Comparison of ENCODE assay signal across 15 cellular contexts in genomic region chr4:125022855-125023501, GRCh38.
A peak's percentile ranks its signal among the peaks of the same experiment; 100 is the strongest.
DNase-seq lines count a peak whose midpoint lies in the region; ATAC-seq, FAIRE-seq and TF ChIP-seq lines count a peak whose summit lies in the region.
"Had no signal": no experiment of that assay in that cellular context is flagged by ENCODE, and none has a peak within 500 bp of the region (broad histone marks: within the 10 kb centered on the region; RNA-seq: fewer than 3 reads in every experiment).

No MANE protein-coding gene starts in this region.

- H2AFZ ChIP-seq in keratinocyte (ENCODE audit: control insufficient read depth, low read length) (no peak overlapping the region), neural progenitor cell (replicated peaks) (peak overlapping the region; percentile 47), PC-3 (ENCODE audit: low read length) (no peak overlapping the region), MM.1S (ENCODE audit: low read length) (no peak overlapping the region)

- dilution Hi-C loops in keratinocyte (cut with MboI; ENCODE audit: extremely low pct_ligation_motif_present, low sequenced_read_pairs): no loop called here

- H3K4me2 ChIP-seq in keratinocyte (ENCODE audit: control insufficient read depth, extremely low read depth, insufficient read depth, low read depth, low read length) (no peak overlapping the region), neural progenitor cell (no peak overlapping the region), PC-3 (ENCODE audit: low read length) (no peak overlapping the region), MM.1S (ENCODE audit: low read depth, low read length) (no peak overlapping the region)
- H3K4me2 ChIP-seq: BLaER1 had no signal

- no peaks in the 10 kb centered on the region for H3K9me2 ChIP-seq in PC-3 (replicated peaks; ENCODE audit: low read length)
- H3K9me2 ChIP-seq in MM.1S (replicated peaks; ENCODE audit: insufficient read depth, low read length): no peaks in the 10 kb centered on the region

- peaks cover 5% of the 10 kb centered on the region for H3K36me3 Mint-ChIP-seq in Calu3 (ENCODE audit: insufficient read depth, unreplicated experiment)
- H3K36me3 Mint-ChIP-seq in neural progenitor cell: no peaks in the 10 kb centered on the region
- H3K36me3 Mint-ChIP-seq: CD14-positive monocyte; CD4-positive, alpha-beta memory T cell had no signal

- H3K4me1 ChIP-seq in keratinocyte (ENCODE audit: control insufficient read depth, extremely low read depth, insufficient read depth, low read length) (no peaks in the 10 kb centered on the region), neural progenitor cell (no peaks in the 10 kb centered on the region), PC-3 (ENCODE audit: insufficient read depth, low read length) (no peaks in the 10 kb centered on the region), MM.1S (ENCODE audit: low read length) (no peaks in the 10 kb centered on the region)
- H3K4me1 ChIP-seq: BLaER1 had no signal

- H3K4me3 ChIP-seq in keratinocyte (ENCODE audit: control insufficient read depth in 2 of 3, extremely low read depth in 1 of 3, insufficient read depth in 2 of 3, low read depth in 1 of 3, low read length in 3 of 3): no peak overlapping the region
- H3K4me3 ChIP-seq in neural progenitor cell: no peak overlapping the region
- H3K4me3 ChIP-seq in PC-3 (ENCODE audit: low read length): no peak overlapping the region
- no peak overlapping the region for H3K4me3 ChIP-seq in MM.1S (ENCODE audit: low read length)
- H3K4me3 ChIP-seq: BLaER1, HAP-1 had no signal

- H3K36me3 ChIP-seq in keratinocyte (ENCODE audit: control insufficient read depth in 2 of 2, extremely low read depth in 1 of 2, insufficient read depth in 2 of 2, low read length in 2 of 2): no peaks in the 10 kb centered on the region
- H3K36me3 ChIP-seq in neural progenitor cell: no peaks in the 10 kb centered on the region
- H3K36me3 ChIP-seq in PC-3 (ENCODE audit: low read depth, low read length): no peaks in the 10 kb centered on the region
- H3K36me3 ChIP-seq in MM.1S (replicated peaks; ENCODE audit: insufficient read depth, low read length): no peaks in the 10 kb centered on the region
- H3K36me3 ChIP-seq: BLaER1, HAP-1 had no signal

- TF ChIP-seq CTCF in Calu3 (IDR thresholded peaks at IDR 0.05; ENCODE audit: unreplicated experiment) (no peak), keratinocyte (optimal IDR thresholded peaks at IDR 0.05 in 1 of 3, IDR thresholded peaks at IDR 0.05 in 1 of 3, conservative IDR thresholded peaks at IDR 0.05 in 1 of 3; ENCODE audit: extremely low read depth in 1 of 3, insufficient read depth in 2 of 3, low read length in 3 of 3) (no peak), neural progenitor cell (IDR thresholded peaks at IDR 0.05) (no peak), PC-3 (conservative IDR thresholded peaks at IDR 0.05; ENCODE audit: low read depth, low read length) (no peak), MM.1S (IDR thresholded peaks at IDR 0.05; ENCODE audit: low read length) (no peak)

- no peaks in the 10 kb centered on the region for H3K27me3 ChIP-seq in keratinocyte (ENCODE audit: control insufficient read depth, extremely low read depth, insufficient read depth, low read length)
- H3K27me3 ChIP-seq in neural progenitor cell: no peaks in the 10 kb centered on the region
- no peaks in the 10 kb centered on the region for H3K27me3 ChIP-seq in PC-3 (ENCODE audit: low read length)
- H3K27me3 ChIP-seq in MM.1S (replicated peaks; ENCODE audit: insufficient read depth, low read length): no peaks in the 10 kb centered on the region
- H3K27me3 ChIP-seq: BLaER1 had no signal

- H3K4me1 Mint-ChIP-seq in Calu3 (ENCODE audit: low read depth, unreplicated experiment): peaks cover 25% of the 10 kb centered on the region
- H3K4me1 Mint-ChIP-seq in neural progenitor cell: no peaks in the 10 kb centered on the region
- H3K4me1 Mint-ChIP-seq: CD14-positive monocyte; CD4-positive, alpha-beta memory T cell had no signal

- H3K79me2 ChIP-seq in keratinocyte (ENCODE audit: control insufficient read depth, insufficient read depth, low read length) (no peaks in the 10 kb centered on the region), neural progenitor cell (ENCODE audit: low read depth) (no peaks in the 10 kb centered on the region), PC-3 (ENCODE audit: low read length) (no peaks in the 10 kb centered on the region), MM.1S (ENCODE audit: low read length) (no peaks in the 10 kb centered on the region)

- no peak for ATAC-seq in PC-3

- BruUV-seq in Calu3 (replicated peaks; lab: Mats Ljungman, UMichigan): no TSS peak
- no TSS peak for BruUV-seq in PC-3 (replicated peaks; lab: Mats Ljungman, UMichigan)

- no peaks in the 10 kb centered on the region for H3F3A ChIP-seq in neural progenitor cell (ENCODE audit: low read depth)
- no peaks in the 10 kb centered on the region for H3F3A ChIP-seq in PC-3 (ENCODE audit: low read length, unreplicated experiment)
- no peaks in the 10 kb centered on the region for H3F3A ChIP-seq in MM.1S (ENCODE audit: insufficient read depth, low read length)

- peak; percentile 74 for FAIRE-seq in keratinocyte (lab: Jason Lieb, UNC)
- FAIRE-seq: GM12891, GM19239 had no signal

- CTCF ChIA-PET in Calu3 (lab: Charles Lee) (no interaction called here), PC-3 (lab: Charles Lee) (no interaction called here)

- H3K27ac ChIP-seq in keratinocyte (ENCODE audit: control insufficient read depth, insufficient read depth, low read length) (no peak overlapping the region), neural progenitor cell (no peak overlapping the region), PC-3 (ENCODE audit: low read length) (no peak overlapping the region), MM.1S (ENCODE audit: low read length) (no peak overlapping the region)
- H3K27ac ChIP-seq: BLaER1 had no signal

- H3K9me3 Mint-ChIP-seq in Calu3 (ENCODE audit: low read depth, unreplicated experiment) (no peaks in the 10 kb centered on the region), neural progenitor cell (peaks cover 3% of the 10 kb centered on the region)

- H3K9ac ChIP-seq in keratinocyte (ENCODE audit: control insufficient read depth, extremely low read depth, insufficient read depth, low read length) (no peak overlapping the region), neural progenitor cell (no peak overlapping the region), PC-3 (ENCODE audit: low read length) (no peak overlapping the region), MM.1S (ENCODE audit: low read length) (no peak overlapping the region)
- H3K9ac ChIP-seq: BLaER1 had no signal

- no peaks in the 10 kb centered on the region for H3K9me1 ChIP-seq in keratinocyte (ENCODE audit: control insufficient read depth, extremely low read depth, insufficient read depth, low read length)

- no peak for DNase-seq in Calu3
- peak; percentile 85 for DNase-seq in OCI-M1 (lab: John Stamatoyannopoulos, UW)
- no peak for DNase-seq in keratinocyte (ENCODE audit: low read depth, low spot score)
- no peak for DNase-seq in neural progenitor cell (ENCODE audit: low spot score)
- no peak for DNase-seq in PC-3
- no peak for DNase-seq in SHP77 (lab: John Stamatoyannopoulos, UW)
- no peak for DNase-seq in MM.1S
- DNase-seq in SW480 (ENCODE audit: low spot score): no peak
- DNase-seq: 8988T; CD4-positive, alpha-beta memory T cell had no signal

- intact Hi-C loops in Calu3 (cut with micrococcal nuclease; ENCODE audit: unreplicated experiment): no loop called here
- intact Hi-C loops in PC-3 (cut with micrococcal nuclease): no loop called here

- POLR2A ChIA-PET in PC-3 (lab: Charles Lee; ENCODE audit: unreplicated experiment): no interaction called here

- no peaks in the 10 kb centered on the region for H3K9me3 ChIP-seq in keratinocyte (ENCODE audit: control insufficient read depth, low read depth, low read length)
- peaks cover 8% of the 10 kb centered on the region for H3K9me3 ChIP-seq in neural progenitor cell (ENCODE audit: low read depth)
- 0 out of 2 replicates have a peak, but pooled peaks cover 8% of the 10 kb centered on the region for H3K9me3 ChIP-seq in PC-3 (ENCODE audit: low read length)
- no peaks in the 10 kb centered on the region for H3K9me3 ChIP-seq in MM.1S (replicated peaks; ENCODE audit: insufficient read depth, low read length)
- H3K9me3 ChIP-seq: HAP-1 had no signal

- H4K20me1 ChIP-seq in keratinocyte (ENCODE audit: control insufficient read depth, extremely low read depth, insufficient read depth, low read length): no peaks in the 10 kb centered on the region
- no peaks in the 10 kb centered on the region for H4K20me1 ChIP-seq in neural progenitor cell (ENCODE audit: low read depth)
- no peaks in the 10 kb centered on the region for H4K20me1 ChIP-seq in PC-3 (ENCODE audit: low read length)
- no peaks in the 10 kb centered on the region for H4K20me1 ChIP-seq in MM.1S (ENCODE audit: insufficient read depth, low read length)
- H4K20me1 ChIP-seq: BLaER1 had no signal

- H3K27ac Mint-ChIP-seq in Calu3 (ENCODE audit: unreplicated experiment): peak overlapping the region; percentile 36
- H3K27ac Mint-ChIP-seq in neural progenitor cell: no peak overlapping the region
- H3K27ac Mint-ChIP-seq: CD14-positive monocyte; CD4-positive, alpha-beta memory T cell had no signal

- no peak overlapping the region for H3K4me3 Mint-ChIP-seq in Calu3 (ENCODE audit: low read depth, unreplicated experiment)
- H3K4me3 Mint-ChIP-seq in neural progenitor cell: no peak overlapping the region
- H3K4me3 Mint-ChIP-seq: CD14-positive monocyte; CD4-positive, alpha-beta memory T cell had no signal

- H3K27me3 Mint-ChIP-seq in Calu3 (ENCODE audit: unreplicated experiment) (no peaks in the 10 kb centered on the region), neural progenitor cell (ENCODE audit: insufficient read depth, low read depth) (no peaks in the 10 kb centered on the region)
- H3K27me3 Mint-ChIP-seq: CD4-positive, alpha-beta memory T cell had no signal
